In the genomic region with DNA sequence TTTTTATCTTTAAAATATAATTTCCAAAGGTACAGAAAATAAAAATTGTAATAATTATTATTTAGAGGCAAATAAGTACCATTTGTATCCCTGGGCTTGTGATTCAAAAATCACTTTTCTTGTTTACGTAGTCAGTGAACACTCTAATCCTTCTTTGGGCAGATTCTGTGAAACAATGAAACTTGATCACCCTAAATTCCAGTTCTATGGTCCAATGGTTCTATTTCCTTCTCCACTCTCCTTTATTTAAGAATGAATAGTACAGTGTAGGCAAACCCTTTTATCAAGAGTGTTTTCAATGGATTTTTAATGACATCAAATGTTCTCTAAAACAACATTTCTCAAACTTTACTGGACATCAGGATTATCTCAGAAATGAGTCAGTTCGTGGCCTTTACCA, we compare ENCODE assay signal across 17 cellular contexts.
A peak's percentile ranks its signal among the peaks of the same experiment; 100 is the strongest.
DNase-seq lines count a peak whose midpoint lies in the region; ATAC-seq and TF ChIP-seq lines count a peak whose summit lies in the region.
"Had no signal": no experiment of that assay in that cellular context is flagged by ENCODE, and none has a peak within 500 bp of the region (broad histone marks: within the 10 kb centered on the region; RNA-seq: fewer than 3 reads in every experiment).

No MANE protein-coding gene starts in this region.

- H3K27ac ChIP-seq in PC-3 (ENCODE audit: low read length): no peak overlapping the region
- H3K27ac ChIP-seq in transverse colon: no peak overlapping the region
- H3K27ac ChIP-seq in prostate gland: no peak overlapping the region
- H3K27ac ChIP-seq: KMS-11, PC-9, SJCRH30 had no signal

- no peaks in the 10 kb centered on the region for H3K36me3 Mint-ChIP-seq in activated CD4-positive, alpha-beta T cell treated with anti-CD3 and anti-CD28 coated beads for 36 hours (ENCODE audit: low read depth)
- H3K36me3 Mint-ChIP-seq: CD4-positive, CD25-positive, alpha-beta regulatory T cell had no signal

- BruUV-seq in PC-3 (replicated peaks; lab: Mats Ljungman, UMichigan): no TSS peak

- H3K4me3 ChIP-seq in PC-3 (ENCODE audit: low read length): no peak overlapping the region
- H3K4me3 ChIP-seq in kidney epithelial cell (ENCODE audit: low read depth, low read length): no peak overlapping the region
- H3K4me3 ChIP-seq in transverse colon: no peak overlapping the region
- H3K4me3 ChIP-seq in prostate gland: no peak overlapping the region
- H3K4me3 ChIP-seq: PC-9, SJCRH30 had no signal

- H3K27me3 ChIP-seq in PC-3 (ENCODE audit: low read length) (no peaks in the 10 kb centered on the region), kidney epithelial cell (ENCODE audit: control insufficient read depth, insufficient read depth, low read length) (no peaks in the 10 kb centered on the region), transverse colon (no peaks in the 10 kb centered on the region), prostate gland (replicated peaks; ENCODE audit: insufficient read depth) (no peaks in the 10 kb centered on the region)
- H3K27me3 ChIP-seq: BE2C, SJCRH30 had no signal

- H2AFZ ChIP-seq in PC-3 (ENCODE audit: low read length): no peak overlapping the region
- H2AFZ ChIP-seq: PC-9 had no signal

- no peaks in the 10 kb centered on the region for H3F3A ChIP-seq in PC-3 (ENCODE audit: low read length, unreplicated experiment)

- DNase-seq in NCI-H2107 treated with DMSO at 0.1 percent for 48 hours (lab: John Stamatoyannopoulos, UW; ENCODE audit: unreplicated experiment): peak; percentile 19
- DNase-seq in NCI-H2107 (lab: John Stamatoyannopoulos, UW): no peak
- peak; percentile 7 for DNase-seq in PC-3
- peak; percentile 2 for DNase-seq in kidney epithelial cell (ENCODE audit: low read depth)
- DNase-seq in transverse colon: no peak
- no peak for DNase-seq in activated CD4-positive, alpha-beta T cell treated with anti-CD3 and anti-CD28 coated beads for 36 hours
- no peak for DNase-seq in prostate gland (ENCODE audit: low spot score)
- DNase-seq: BE2C; CD4-positive, CD25-positive, alpha-beta regulatory T cell; COR-L47; H7; NCI-H146; NCI-H2081 treated with DMSO at 0.1 percent for 48 hours; NCI-H446; PC-9 had no signal

- H3K27ac Mint-ChIP-seq in activated CD4-positive, alpha-beta T cell treated with anti-CD3 and anti-CD28 coated beads for 36 hours: no peak overlapping the region
- H3K27ac Mint-ChIP-seq: CD4-positive, CD25-positive, alpha-beta regulatory T cell had no signal

- no peak for TF ChIP-seq POLR2A in transverse colon (IDR thresholded peaks at IDR 0.05)
- TF ChIP-seq POLR2A in prostate gland (IDR thresholded peaks at IDR 0.05): no peak

- no peaks in the 10 kb centered on the region for H3K79me2 ChIP-seq in PC-3 (ENCODE audit: low read length)

- H3K9me3 Mint-ChIP-seq in activated CD4-positive, alpha-beta T cell treated with anti-CD3 and anti-CD28 coated beads for 36 hours (ENCODE audit: low read depth): peaks cover 2% of the 10 kb centered on the region

- no peaks in the 10 kb centered on the region for H3K27me3 Mint-ChIP-seq in activated CD4-positive, alpha-beta T cell treated with anti-CD3 and anti-CD28 coated beads for 36 hours
- H3K27me3 Mint-ChIP-seq: CD4-positive, CD25-positive, alpha-beta regulatory T cell had no signal

- no peak for TF ChIP-seq EP300 in transverse colon (IDR thresholded peaks at IDR 0.05; ENCODE audit: low read depth)

- CTCF ChIA-PET in PC-3 (lab: Charles Lee): no interaction called here
- CTCF ChIA-PET in activated CD4-positive, alpha-beta T cell treated with anti-CD3 and anti-CD28 coated beads for 36 hours (lab: Charles Lee): no interaction called here

- in situ Hi-C loops in transverse colon (cut with MboI; ENCODE audit: low pct_ligation_motif_present in 1 of 4, low pct_unique_long_range_greater_than_20kb in 1 of 4, low sequenced_read_pairs in 3 of 4): no loop called here

- H3K9me3 ChIP-seq in PC-3 (ENCODE audit: low read length) (no peaks in the 10 kb centered on the region), transverse colon (no peaks in the 10 kb centered on the region), prostate gland (no peaks in the 10 kb centered on the region)
- H3K9me3 ChIP-seq: BE2C, SJCRH30 had no signal

- no peak overlapping the region for H3K4me2 ChIP-seq in PC-3 (ENCODE audit: low read length)
- H3K4me2 ChIP-seq: KMS-11, PC-9 had no signal

- POLR2A ChIA-PET in PC-3 (lab: Charles Lee; ENCODE audit: unreplicated experiment): no interaction called here
- POLR2A ChIA-PET in activated CD4-positive, alpha-beta T cell treated with anti-CD3 and anti-CD28 coated beads for 36 hours (lab: Charles Lee): no interaction called here

- H3K36me3 ChIP-seq in PC-3 (ENCODE audit: low read depth, low read length) (no peaks in the 10 kb centered on the region), kidney epithelial cell (ENCODE audit: control insufficient read depth, insufficient read depth, low read length) (no peaks in the 10 kb centered on the region), transverse colon (no peaks in the 10 kb centered on the region), prostate gland (no peaks in the 10 kb centered on the region)
- H3K36me3 ChIP-seq: BE2C, SJCRH30 had no signal

- intact Hi-C loops in PC-3 (cut with micrococcal nuclease): no loop called here
- intact Hi-C loops in transverse colon (cut with DNase I; ENCODE audit: low total_unique reads): no loop called here
- intact Hi-C loops in activated CD4-positive, alpha-beta T cell treated with anti-CD3 and anti-CD28 coated beads for 36 hours (cut with DNase I, micrococcal nuclease): no loop called here
- intact Hi-C loops in prostate gland (cut with DNase I): no loop called here

- H3K9me2 ChIP-seq in PC-3 (replicated peaks; ENCODE audit: low read length): no peaks in the 10 kb centered on the region

- no peaks in the 10 kb centered on the region for H4K20me1 ChIP-seq in PC-3 (ENCODE audit: low read length)

- no peak for TF ChIP-seq CTCF in PC-3 (conservative IDR thresholded peaks at IDR 0.05; ENCODE audit: low read depth, low read length)
- no peak for TF ChIP-seq CTCF in kidney epithelial cell (IDR thresholded peaks at IDR 0.05; ENCODE audit: insufficient read depth, low read length, poor library complexity, severe bottlenecking)
- no peak for TF ChIP-seq CTCF in transverse colon (IDR thresholded peaks at IDR 0.05)
- TF ChIP-seq CTCF in prostate gland (IDR thresholded peaks at IDR 0.05): no peak

- no peak overlapping the region for H3K9ac ChIP-seq in PC-3 (ENCODE audit: low read length)
- H3K9ac ChIP-seq: KMS-11 had no signal

- WGBS in transverse colon (ENCODE audit: low coverage in 1 of 2), 2 donors: 56 to 64% methylated on average over 2 of the region's 2 CpGs
- WGBS in prostate gland: 59% methylated on average over 2 of the region's 2 CpGs

- H3K4me1 Mint-ChIP-seq in activated CD4-positive, alpha-beta T cell treated with anti-CD3 and anti-CD28 coated beads for 36 hours: no peaks in the 10 kb centered on the region
- H3K4me1 Mint-ChIP-seq: CD4-positive, CD25-positive, alpha-beta regulatory T cell had no signal

- peak; percentile 35 for ATAC-seq in PC-3
- ATAC-seq in activated CD4-positive, alpha-beta T cell treated with anti-CD3 and anti-CD28 coated beads for 36 hours: no peak

- no peak overlapping the region for H3K4me3 Mint-ChIP-seq in activated CD4-positive, alpha-beta T cell treated with anti-CD3 and anti-CD28 coated beads for 36 hours
- H3K4me3 Mint-ChIP-seq: CD4-positive, CD25-positive, alpha-beta regulatory T cell had no signal

- H3K4me1 ChIP-seq in PC-3 (ENCODE audit: insufficient read depth, low read length) (no peaks in the 10 kb centered on the region), transverse colon (no peaks in the 10 kb centered on the region), prostate gland (replicated peaks) (no peaks in the 10 kb centered on the region)
- H3K4me1 ChIP-seq: BE2C had no signal

Comparison
In these comparisons a context has a peak if more than half of its experiments do, and no peak if none do; other contexts are left out.
1. DNase-seq: peak in NCI-H2107 treated with DMSO at 0.1 percent for 48 hours (single experiment), PC-3 (single experiment) and kidney epithelial cell (single experiment); none in NCI-H2107 (single experiment), transverse colon (single experiment), activated CD4-positive, alpha-beta T cell treated with anti-CD3 and anti-CD28 coated beads for 36 hours (single experiment) and prostate gland (single experiment).